1 cellular context compared by ENCODE assay signal in the genomic region with DNA sequence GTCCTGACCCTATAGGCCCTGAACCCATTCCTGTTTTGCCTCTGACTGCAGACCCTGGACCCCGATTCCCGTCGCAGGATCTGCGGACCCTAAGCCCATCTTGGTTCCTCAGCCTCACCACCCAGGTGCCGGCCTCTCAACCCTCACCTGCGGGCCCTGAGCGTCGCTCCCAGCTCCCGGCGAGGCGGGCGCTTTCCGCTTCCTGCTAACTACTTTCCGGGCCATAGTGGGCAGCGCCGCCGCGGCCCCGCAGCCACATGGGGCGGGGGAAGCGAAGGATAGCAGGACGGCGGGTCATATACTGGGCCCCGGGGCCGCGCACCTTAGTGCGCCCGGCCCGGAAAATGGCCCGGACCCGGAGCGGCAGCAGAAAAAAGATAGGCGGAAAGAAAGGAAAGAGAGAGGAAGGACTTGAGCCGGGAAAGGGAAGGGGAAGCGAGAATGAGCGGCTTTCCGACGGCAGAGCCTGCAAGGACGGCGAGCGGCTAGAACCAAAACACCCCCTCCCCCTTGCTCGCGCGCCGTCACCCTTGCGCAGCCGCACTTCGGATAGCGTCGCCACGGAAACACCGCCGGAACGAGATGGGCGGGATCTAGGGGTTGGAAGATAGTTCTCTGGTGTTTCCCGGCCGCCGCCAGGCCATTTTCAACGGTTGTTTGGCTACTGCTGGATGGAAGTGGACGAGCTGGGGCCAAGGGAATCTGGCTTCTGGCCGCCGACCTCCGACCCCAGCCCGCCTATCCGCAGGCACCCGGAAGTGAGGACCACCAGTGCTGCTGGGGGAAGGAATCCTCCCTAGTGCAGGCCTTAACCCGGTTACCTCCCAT.
TF ChIP-seq lines count a peak whose summit lies in the region.

Gene DCAF12 (minus strand): TSS at position 492 of the 828 bp plus-strand sequence. CDS start 267 bp downstream, at position 225.

TF ChIP-seq in HepG2, 621 proteins besides CTCF, POLR2A, EP300 and RAD21 (continued from another document and continues in another):
- peak; percentile 85 for TF ChIP-seq ZNF772 (CRISPR knock-in tag; IDR thresholded peaks at IDR 0.05)
- 0 out of 2 replicates have a peak, but pooled peaks have one; percentile 8 for TF ChIP-seq SMAD1 (CRISPR knock-in tag; IDR thresholded peaks at IDR 0.05; ENCODE audit: borderline replicate concordance, low read depth)
- TF ChIP-seq ZNF737 (CRISPR knock-in tag; IDR thresholded peaks at IDR 0.05; ENCODE audit: borderline replicate concordance): no peak; the same call in 1 of the 2 replicates
- no peak for TF ChIP-seq MED13 (CRISPR knock-in tag; IDR thresholded peaks at IDR 0.05)
- peak; percentile 25; the same call in 1 of the 2 replicates for TF ChIP-seq ZNF83 (CRISPR knock-in tag; IDR thresholded peaks at IDR 0.05; ENCODE audit: borderline replicate concordance)
- no peak for TF ChIP-seq NFE2L1 (CRISPR knock-in tag; IDR thresholded peaks at IDR 0.05; ENCODE audit: borderline replicate concordance)
- TF ChIP-seq ZFX (CRISPR knock-in tag; IDR thresholded peaks at IDR 0.05; ENCODE audit: low read depth): peak; percentile 96
- TF ChIP-seq, protein P1, sequence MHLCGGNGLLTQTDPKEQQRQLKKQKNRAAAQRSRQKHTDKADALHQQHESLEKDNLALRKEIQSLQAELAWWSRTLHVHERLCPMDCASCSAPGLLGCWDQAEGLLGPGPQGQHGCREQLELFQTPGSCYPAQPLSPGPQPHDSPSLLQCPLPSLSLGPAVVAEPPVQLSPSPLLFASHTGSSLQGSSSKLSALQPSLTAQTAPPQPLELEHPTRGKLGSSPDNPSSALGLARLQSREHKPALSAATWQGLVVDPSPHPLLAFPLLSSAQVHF (CRISPR knock-in tag; IDR thresholded peaks at IDR 0.05): peak; percentile 81
- no peak for TF ChIP-seq EHMT2 (IDR thresholded peaks at IDR 0.05; ENCODE audit: borderline replicate concordance, low read depth, low read length)
- no peak for TF ChIP-seq ZNF17 (CRISPR knock-in tag; IDR thresholded peaks at IDR 0.05)
- no peak for TF ChIP-seq MED1 (CRISPR knock-in tag; IDR thresholded peaks at IDR 0.05)
- TF ChIP-seq FOSL2 (CRISPR knock-in tag; IDR thresholded peaks at IDR 0.05): peak; percentile 28; the same call in 1 of the 2 replicates
- 0 out of 2 replicates have a peak, but pooled peaks have one; percentile 33 for TF ChIP-seq RARA (CRISPR knock-in tag; IDR thresholded peaks at IDR 0.05)
- peak; percentile 91; the same call in 1 of the 2 replicates for TF ChIP-seq ZNF33A (CRISPR knock-in tag; IDR thresholded peaks at IDR 0.05; ENCODE audit: borderline replicate concordance)
- 0 out of 2 replicates have a peak, but pooled peaks have one; percentile 19 for TF ChIP-seq TMF1 (CRISPR knock-in tag; IDR thresholded peaks at IDR 0.05; ENCODE audit: low read depth)
- no peak for TF ChIP-seq ZSCAN25 (CRISPR knock-in tag; IDR thresholded peaks at IDR 0.05)
- peak; percentile 80; the same call in 1 of the 2 replicates for TF ChIP-seq ZNF580 (CRISPR knock-in tag; IDR thresholded peaks at IDR 0.05; ENCODE audit: borderline replicate concordance, low read depth)
- TF ChIP-seq ZFP82 (CRISPR knock-in tag; IDR thresholded peaks at IDR 0.05; ENCODE audit: borderline replicate concordance): peak; percentile 87; the same call in 1 of the 2 replicates
- TF ChIP-seq BORCS8-MEF2B (CRISPR knock-in tag; IDR thresholded peaks at IDR 0.05): peak; percentile 83
- TF ChIP-seq KLF13 (CRISPR knock-in tag; IDR thresholded peaks at IDR 0.05): no peak
- no peak for TF ChIP-seq ZNF709 (CRISPR knock-in tag; IDR thresholded peaks at IDR 0.05)
- TF ChIP-seq MLX (CRISPR knock-in tag; IDR thresholded peaks at IDR 0.05): peak; percentile 45; the same call in 1 of the 2 replicates
- TF ChIP-seq ZNF343 (CRISPR knock-in tag; IDR thresholded peaks at IDR 0.05): peak; percentile 93
- TF ChIP-seq NR1H2 (CRISPR knock-in tag; IDR thresholded peaks at IDR 0.05; ENCODE audit: borderline replicate concordance, low read depth): no peak
- peak; percentile 75; the same call in 1 of the 2 replicates for TF ChIP-seq NRL (CRISPR knock-in tag; IDR thresholded peaks at IDR 0.05; ENCODE audit: borderline replicate concordance)
- peak; percentile 86; the same call in 1 of the 2 replicates for TF ChIP-seq YEATS4 (CRISPR knock-in tag; IDR thresholded peaks at IDR 0.05; ENCODE audit: borderline replicate concordance)
- no peak for TF ChIP-seq SP1 (IDR thresholded peaks at IDR 0.05)
- no peak; the same call in 1 of the 2 replicates for TF ChIP-seq SP1 (CRISPR knock-in tag; IDR thresholded peaks at IDR 0.05)
- TF ChIP-seq NFKB2 (CRISPR knock-in tag; IDR thresholded peaks at IDR 0.05; ENCODE audit: borderline replicate concordance): peak; percentile 43; the same call in 1 of the 2 replicates
- no peak for TF ChIP-seq PAWR (CRISPR knock-in tag; IDR thresholded peaks at IDR 0.05; ENCODE audit: borderline replicate concordance)
- no peak for TF ChIP-seq ARNT (IDR thresholded peaks at IDR 0.05)
- TF ChIP-seq AKAP8 (CRISPR knock-in tag; IDR thresholded peaks at IDR 0.05): no peak; the same call in 1 of the 2 replicates
- TF ChIP-seq, protein P2, sequence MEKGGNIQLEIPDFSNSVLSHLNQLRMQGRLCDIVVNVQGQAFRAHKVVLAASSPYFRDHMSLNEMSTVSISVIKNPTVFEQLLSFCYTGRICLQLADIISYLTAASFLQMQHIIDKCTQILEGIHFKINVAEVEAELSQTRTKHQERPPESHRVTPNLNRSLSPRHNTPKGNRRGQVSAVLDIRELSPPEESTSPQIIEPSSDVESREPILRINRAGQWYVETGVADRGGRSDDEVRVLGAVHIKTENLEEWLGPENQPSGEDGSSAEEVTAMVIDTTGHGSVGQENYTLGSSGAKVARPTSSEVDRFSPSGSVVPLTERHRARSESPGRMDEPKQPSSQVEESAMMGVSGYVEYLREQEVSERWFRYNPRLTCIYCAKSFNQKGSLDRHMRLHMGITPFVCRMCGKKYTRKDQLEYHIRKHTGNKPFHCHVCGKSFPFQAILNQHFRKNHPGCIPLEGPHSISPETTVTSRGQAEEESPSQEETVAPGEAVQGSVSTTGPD (CRISPR knock-in tag; IDR thresholded peaks at IDR 0.05): peak; percentile 54
- no peak for TF ChIP-seq ZSCAN9 (CRISPR knock-in tag; IDR thresholded peaks at IDR 0.05; ENCODE audit: borderline replicate concordance)
- peak; percentile 47; the same call in 1 of the 2 replicates for TF ChIP-seq TOPORS (CRISPR knock-in tag; IDR thresholded peaks at IDR 0.05)
- TF ChIP-seq ZNF569 (CRISPR knock-in tag; IDR thresholded peaks at IDR 0.05; ENCODE audit: borderline replicate concordance): no peak; the same call in 1 of the 2 replicates
- TF ChIP-seq ZNF263 (CRISPR knock-in tag; IDR thresholded peaks at IDR 0.05): no peak
- TF ChIP-seq KAT8 (CRISPR knock-in tag; IDR thresholded peaks at IDR 0.05): peak; percentile 90
- TF ChIP-seq THRA (CRISPR knock-in tag; IDR thresholded peaks at IDR 0.05; ENCODE audit: borderline replicate concordance): 0 out of 2 replicates have a peak, but pooled peaks have one; percentile 53
- TF ChIP-seq PRDM10 (CRISPR knock-in tag; IDR thresholded peaks at IDR 0.05; ENCODE audit: low read depth): peak; percentile 30; the same call in 1 of the 2 replicates
- no peak for TF ChIP-seq SRSF9 (IDR thresholded peaks at IDR 0.05; ENCODE audit: borderline replicate concordance, insufficient read depth, low read depth, low read length, poor library complexity, severe bottlenecking)
- TF ChIP-seq U2AF1 (optimal IDR thresholded peaks at IDR 0.05; ENCODE audit: low read depth, low read length): no peak
- no peak for TF ChIP-seq JARID2 (CRISPR knock-in tag; IDR thresholded peaks at IDR 0.05; ENCODE audit: insufficient replicate concordance)
- TF ChIP-seq ZNF276 (CRISPR knock-in tag; IDR thresholded peaks at IDR 0.05; ENCODE audit: low read depth): peak; percentile 63; the same call in 1 of the 2 replicates
- TF ChIP-seq ZNF253 (CRISPR knock-in tag; IDR thresholded peaks at IDR 0.05; ENCODE audit: borderline replicate concordance): peak; percentile 67; the same call in 1 of the 2 replicates
- no peak for TF ChIP-seq NBN (conservative IDR thresholded peaks at IDR 0.05)
- TF ChIP-seq REL (CRISPR knock-in tag; conservative IDR thresholded peaks at IDR 0.05): no peak; the same call in 1 of the 2 replicates
- no peak for TF ChIP-seq GMEB2 (CRISPR knock-in tag; IDR thresholded peaks at IDR 0.05; ENCODE audit: low read depth)
- TF ChIP-seq HOXA7 (CRISPR knock-in tag; IDR thresholded peaks at IDR 0.05): no peak
- TF ChIP-seq KAT7 (CRISPR knock-in tag; IDR thresholded peaks at IDR 0.05; ENCODE audit: borderline replicate concordance): 0 out of 2 replicates have a peak, but pooled peaks have one; percentile 35
- TF ChIP-seq, protein P3, sequence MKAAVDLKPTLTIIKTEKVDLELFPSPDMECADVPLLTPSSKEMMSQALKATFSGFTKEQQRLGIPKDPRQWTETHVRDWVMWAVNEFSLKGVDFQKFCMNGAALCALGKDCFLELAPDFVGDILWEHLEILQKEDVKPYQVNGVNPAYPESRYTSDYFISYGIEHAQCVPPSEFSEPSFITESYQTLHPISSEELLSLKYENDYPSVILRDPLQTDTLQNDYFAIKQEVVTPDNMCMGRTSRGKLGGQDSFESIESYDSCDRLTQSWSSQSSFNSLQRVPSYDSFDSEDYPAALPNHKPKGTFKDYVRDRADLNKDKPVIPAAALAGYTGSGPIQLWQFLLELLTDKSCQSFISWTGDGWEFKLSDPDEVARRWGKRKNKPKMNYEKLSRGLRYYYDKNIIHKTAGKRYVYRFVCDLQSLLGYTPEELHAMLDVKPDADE (CRISPR knock-in tag; IDR thresholded peaks at IDR 0.05): no peak
